Comparison of ENCODE assay signal across 8 cellular contexts in genomic region chr6:52664991-52665686, GRCh38. TPM values are rescaled to one million over a fixed set of nuclear protein-coding genes. Genes with fewer than 3 reads are reported as not detected.
DNase-seq lines count a peak whose midpoint lies in the region; ATAC-seq, FAIRE-seq and TF ChIP-seq lines count a peak whose summit lies in the region.

No MANE protein-coding gene starts in this region.

- peak overlapping the region; percentile 75 for H3K9ac ChIP-seq in GM12878 (ENCODE audit: control insufficient read depth, insufficient read depth, low read length)

- CTCF ChIA-PET in GM12878 (lab: Yijun Ruan, JAX) = interaction anchor here (0.9 to 2.7 kb wide), 13 partner anchors 10 to 382 kb away, joined by 3 to 29 read pairs (median 5); partner anchors contain the start of gene EFHC1

- POLR2A ChIA-PET in GM12878 (lab: Charles Lee) = interaction anchor here (0.5 to 1.5 kb wide), 7 partner anchors 8 to 380 kb away, joined by 3 to 6 read pairs (median 3); partner anchors contain the start of gene EFHC1

- H3K4me2 ChIP-seq in GM12878 (ENCODE audit: control insufficient read depth, insufficient read depth) = peak overlapping the region; percentile 86

- DNase-seq in heart left ventricle = no peak
- DNase-seq in cardiac septum (ENCODE audit: low spot score) = no peak
- no peak for DNase-seq in GM12878 (ENCODE audit: low read depth, low spot score)
- no peak for DNase-seq in right lobe of liver
- no peak for DNase-seq in vagina (ENCODE audit: extremely low spot score in 2 of 2)

- SMC1A ChIA-PET in GM12878 (lab: Charles Lee; ENCODE audit: uncharacterized antibody, unreplicated experiment) = interaction anchor here (0.7 to 2.8 kb wide), 12 partner anchors 9 to 401 kb away, joined by 3 to 25 read pairs (median 5); partner anchors contain the start of genes EFHC1 and TRAM2

- H2AFZ ChIP-seq in GM12878 (ENCODE audit: control insufficient read depth, low read depth, low read length) = peak overlapping the region; percentile 91; the same call in 1 of the 2 replicates

- peaks cover 0 to 7% (median 0%) of the 10 kb centered on the region in 9 donors for H3K27me3 ChIP-seq in heart left ventricle
- H3K27me3 ChIP-seq in GM12878 (replicated peaks in 1 of 2; ENCODE audit: control insufficient read depth in 2 of 2, insufficient read depth in 2 of 2, low read length in 1 of 2) = no peaks in the 10 kb centered on the region
- no peaks in the 10 kb centered on the region for H3K27me3 ChIP-seq in right lobe of liver
- H3K27me3 ChIP-seq in vagina = no peaks in the 10 kb centered on the region

- TF ChIP-seq POLR2A in heart left ventricle (IDR thresholded peaks at IDR 0.05) = no peak
- no peak for TF ChIP-seq POLR2A in GM12878 (IDR thresholded peaks at IDR 0.05; ENCODE audit: low read depth, low read length)
- TF ChIP-seq POLR2A in right lobe of liver (IDR thresholded peaks at IDR 0.05) = no peak
- no peak for TF ChIP-seq POLR2A in vagina (IDR thresholded peaks at IDR 0.05)

- in situ Hi-C loops in GM12878 (cut with MboI) = loop anchor here (5.0 to 10.0 kb wide), 4 partner anchors 173 to 500 kb away; no protein-coding TSS in a partner anchor

- no peaks in the 10 kb centered on the region for H3K9me3 Mint-ChIP-seq in stimulated activated memory B cell treated with anti-CD40 and anti-IgM and Interleukin-4, amounts not matched to agents 10 μg/mL and 1 μg/mL and 100 μg/mL, for 72 hours

- peak overlapping the region in 11 of 12 donors; percentile 61 to 88 (median 76) for H3K4me3 ChIP-seq in heart left ventricle
- H3K4me3 ChIP-seq in GM12878 = peak overlapping the region; percentile 73
- peak overlapping the region; percentile 73 to 76 (median 75) for H3K4me3 ChIP-seq in right lobe of liver
- H3K4me3 ChIP-seq in vagina = peak overlapping the region; percentile 68 to 69

- no peak overlapping the region for H3K4me3 Mint-ChIP-seq in stimulated activated memory B cell treated with anti-CD40 and anti-IgM and Interleukin-4, amounts not matched to agents 10 μg/mL and 1 μg/mL and 100 μg/mL, for 72 hours

- ATAC-seq in heart left ventricle (no peak), GM12878 (no peak), right lobe of liver (no peak), GM21515 (IDR thresholded peaks at IDR 0.05; ENCODE audit: unreplicated experiment) (no peak), HG03342 (IDR thresholded peaks at IDR 0.05; ENCODE audit: unreplicated experiment) (no peak)
- no peak for ATAC-seq in stimulated activated memory B cell treated with anti-CD40 and anti-IgM and Interleukin-4, amounts not matched to agents 10 μg/mL and 1 μg/mL and 100 μg/mL, for 72 hours

- peaks cover 10% of the 10 kb centered on the region for H3K79me2 ChIP-seq in GM12878 (ENCODE audit: control insufficient read depth, insufficient read depth, low read length)

- RAD21 ChIA-PET in GM12878 (lab: Charles Lee; ENCODE audit: unreplicated experiment) = interaction anchor here (0.7 to 2.5 kb wide), 18 partner anchors 9 to 380 kb away, joined by 3 to 10 read pairs (median 3); partner anchors contain the start of gene MCM3

- H3K4me1 ChIP-seq in heart left ventricle (peaks cover 0 to 36% (median 8%) of the 10 kb centered on the region in 12 donors), GM12878 (ENCODE audit: control insufficient read depth, insufficient read depth, low read length) (peaks cover 24% of the 10 kb centered on the region), right lobe of liver (peaks cover 0 to 23% (median 7%) of the 10 kb centered on the region in 4 donors), vagina (peaks cover 16% of the 10 kb centered on the region)

- H3K27ac ChIP-seq in heart left ventricle = peak overlapping the region in 3 of 12 donors; percentile 66 to 78 (median 77)
- H3K27ac ChIP-seq in GM12878 (ENCODE audit: control insufficient read depth, insufficient read depth) = peak overlapping the region; percentile 30; the same call in 1 of the 2 replicates
- H3K27ac ChIP-seq in right lobe of liver = peak overlapping the region in 2 of 3 donors; percentile 50 to 63
- H3K27ac ChIP-seq in vagina = peak overlapping the region; percentile 60

- TF ChIP-seq RAD21 in GM12878 (IDR thresholded peaks at IDR 0.05; ENCODE audit: insufficient read depth, low read depth, low read length) = no peak

- no peaks in the 10 kb centered on the region for H3K4me1 Mint-ChIP-seq in stimulated activated memory B cell treated with anti-CD40 and anti-IgM and Interleukin-4, amounts not matched to agents 10 μg/mL and 1 μg/mL and 100 μg/mL, for 72 hours

- H3K36me3 ChIP-seq in heart left ventricle (no peaks in the 10 kb centered on the region), GM12878 (ENCODE audit: control insufficient read depth in 2 of 2, insufficient read depth in 2 of 2, low read length in 1 of 2) (no peaks in the 10 kb centered on the region), right lobe of liver (peaks cover 0 to 5% (median 0%) of the 10 kb centered on the region in 4 donors), vagina (no peaks in the 10 kb centered on the region)

- H3K9me3 ChIP-seq in heart left ventricle (no peaks in the 10 kb centered on the region), GM12878 (replicated peaks; ENCODE audit: control insufficient read depth, insufficient read depth, low read length) (no peaks in the 10 kb centered on the region), right lobe of liver (no peaks in the 10 kb centered on the region), vagina (no peaks in the 10 kb centered on the region)

- H3K27ac Mint-ChIP-seq in stimulated activated memory B cell treated with anti-CD40 and anti-IgM and Interleukin-4, amounts not matched to agents 10 μg/mL and 1 μg/mL and 100 μg/mL, for 72 hours = no peak overlapping the region

- no peaks in the 10 kb centered on the region for H4K20me1 ChIP-seq in GM12878 (ENCODE audit: control insufficient read depth, insufficient read depth)

- intact Hi-C loops in heart left ventricle (cut with DNase I) (loop anchor here (2.0 to 10.0 kb wide), 11 partner anchors 68 to 390 kb away; partner anchors contain the start of gene MCM3 (in 5 of the 10)), cardiac septum (cut with DNase I) (loop anchor here (5.0 kb wide), 2 partner anchors 143 to 163 kb away; no protein-coding TSS in a partner anchor), GM12878 (cut with micrococcal nuclease; ENCODE audit: unreplicated experiment) (loop anchor here (2.0 to 5.0 kb wide), 3 partner anchors 68 to 503 kb away; no protein-coding TSS in a partner anchor), right lobe of liver (cut with DNase I) (loop anchor here (5.0 kb wide), 1 partner anchor 248 kb away; no protein-coding TSS in a partner anchor), vagina (cut with DNase I) (no loop called here)

- WGBS in heart left ventricle, 4 donors = 77 to 88% (median 84%) methylated on average over 10 of the region's 10 CpGs
- 56% methylated on average over 10 of the region's 10 CpGs for WGBS in GM12878 (ENCODE audit: insufficient coverage, insufficient replicate concordance, low lambda C conversion rate, missing lambda C conversion rate)
- 30% methylated on average over 8 of the region's 10 CpGs for WGBS in right lobe of liver (ENCODE audit: insufficient coverage, low coverage, low lambda C conversion rate, missing lambda C conversion rate)

- no peaks in the 10 kb centered on the region for H3K36me3 Mint-ChIP-seq in stimulated activated memory B cell treated with anti-CD40 and anti-IgM and Interleukin-4, amounts not matched to agents 10 μg/mL and 1 μg/mL and 100 μg/mL, for 72 hours

- no TSS peak for BruUV-seq in GM12878 (replicated peaks; lab: Mats Ljungman, UMichigan)

- no peak for TF ChIP-seq CTCF in heart left ventricle (IDR thresholded peaks at IDR 0.05)
- TF ChIP-seq CTCF in GM12878 (IDR thresholded peaks at IDR 0.05 in 2 of 3, conservative IDR thresholded peaks at IDR 0.05 in 1 of 3; ENCODE audit: control insufficient read depth in 2 of 3, extremely low read depth in 1 of 3, insufficient read depth in 1 of 3, low read depth in 3 of 3, low read length in 3 of 3) = no peak
- no peak for TF ChIP-seq CTCF in right lobe of liver (IDR thresholded peaks at IDR 0.05)
- TF ChIP-seq CTCF in vagina (IDR thresholded peaks at IDR 0.05) = no peak

- no peak for TF ChIP-seq EP300 in GM12878 (IDR thresholded peaks at IDR 0.05; ENCODE audit: borderline replicate concordance in 1 of 2, control insufficient read depth in 1 of 2, low read depth in 2 of 2, low read length in 2 of 2)

- no peak for FAIRE-seq in GM12878 (lab: Jason Lieb, UNC)

- H3K27me3 Mint-ChIP-seq in stimulated activated memory B cell treated with anti-CD40 and anti-IgM and Interleukin-4, amounts not matched to agents 10 μg/mL and 1 μg/mL and 100 μg/mL, for 72 hours = no peaks in the 10 kb centered on the region

TF ChIP-seq in GM12878, 131 proteins besides CTCF, POLR2A, EP300 and RAD21 (continues in another document):
- TF ChIP-seq ZNF217 (IDR thresholded peaks at IDR 0.05) (no peak), CHD4 (IDR thresholded peaks at IDR 0.05) (no peak), ZNF207 (IDR thresholded peaks at IDR 0.05; ENCODE audit: borderline replicate concordance) (no peak), PML (IDR thresholded peaks at IDR 0.05; ENCODE audit: low read length) (no peak), ZNF24 (IDR thresholded peaks at IDR 0.05) (no peak), HDAC6 (IDR thresholded peaks at IDR 0.05; ENCODE audit: unreplicated experiment) (no peak), MTA2 (IDR thresholded peaks at IDR 0.05; ENCODE audit: low read depth) (no peak), CBX5 (IDR thresholded peaks at IDR 0.05; ENCODE audit: low read depth) (no peak), HDGF (IDR thresholded peaks at IDR 0.05) (no peak)

RNA-seq across cellular contexts. Expression of gene TMEM14A, which starts 5.8 kb away (rescaled TPM):
- total RNA-seq in heart left ventricle = 10 to 100 TPM in 2 of 9 donors, 1 to 10 TPM in 7; 5.0 to 13.5 (median 8.2) TPM
- polyA plus RNA-seq in heart left ventricle = 1 to 10 TPM; 8.0 TPM
- total RNA-seq in cardiac septum = 8.3 TPM
- total RNA-seq in GM12878 (2013; cell fraction: nucleolus; rRNA removed) = 4.6 and 6.2 TPM in 2 replicates
- total RNA-seq in GM12878 (2014; rRNA removed) = 15.6 and 22.9 TPM in 2 replicates
- 21.2 and 21.7 TPM in 2 replicates for total RNA-seq in GM12878 (2014; rRNA removed; fragmentation: Illumina TruSeq; extraction: Trizol)
- total RNA-seq in GM12878 (2021) = 17.7 and 19.2 TPM in 2 replicates
- polyA plus RNA-seq in GM12878 (2011; ENCODE audit: low read depth) = 10.8 TPM
- polyA plus RNA-seq in GM12878 (2011; rRNA removed) = 45.0 and 57.2 TPM in 2 replicates
- 18.5 and 22.1 TPM in 2 replicates for polyA plus RNA-seq in GM12878 (2011; cell fraction: cytosol; rRNA removed)
- 14.6 and 14.8 TPM in 2 replicates for polyA plus RNA-seq in GM12878 (2011; cell fraction: nucleus; rRNA removed)
- polyA plus RNA-seq in GM12878 (2012) = 15.9 and 17.3 TPM in 2 replicates
- polyA plus RNA-seq in GM12878 (2014; fragmentation: Illumina TruSeq; extraction: Trizol) = 17.8 and 18.7 TPM in 2 replicates
- 100 to 1,000 TPM in 1 of 2 experiments, 10 to 100 TPM in 1; 87.2 to 143 TPM for polyA plus RNA-seq in GM12878 (2014; fragmentation: Nextera tagmentation; extraction: Ambion mirVana)
- polyA plus RNA-seq in GM12878 (2014; rRNA removed) = 14.9 and 21.1 TPM in 2 replicates
- polyA plus RNA-seq in GM12878 (2016; fragmentation: Nextera tagmentation; extraction: Ambion mirVana) = 10 to 100 TPM; 77.1 to 81.7 TPM
- 5.4 and 7.7 TPM in 2 replicates for polyA minus RNA-seq in GM12878 (2011; rRNA and poly(A)+ RNA removed)
- 3.3 and 3.5 TPM in 2 replicates for polyA minus RNA-seq in GM12878 (2011; cell fraction: cytosol; rRNA and poly(A)+ RNA removed)
- 2.2 TPM in 2 replicates for polyA minus RNA-seq in GM12878 (2011; cell fraction: nucleus; rRNA and poly(A)+ RNA removed)
- total RNA-seq in right lobe of liver = 10 to 100 TPM; 20.7 to 41.2 (median 33.3) TPM
- total RNA-seq in vagina = 16.9 TPM
